In genomic region chr22:43243275-43243768, GRCh38 we compare ENCODE assay signal across 27 cellular contexts.
"Had no signal": no experiment of that assay in that cellular context is flagged by ENCODE, and none has a peak within 500 bp of the region (broad histone marks: within the 10 kb centered on the region; RNA-seq: fewer than 3 reads in every experiment).

No MANE protein-coding gene starts in this region.

- DNase-seq: naive thymus-derived CD4-positive, alpha-beta T cell; natural killer cell; occipital lobe; ovary; posterior cingulate gyrus; psoas muscle; right cardiac atrium; small intestine; stimulated activated CD4-positive, alpha-beta T cell treated with anti-CD3 and anti-CD28 coated beads, Interleukin-15, amount 100 ng/mL, for 24 hours; stimulated activated CD4-positive, alpha-beta T cell treated with anti-CD3 and anti-CD28 coated beads, Interleukin-2, amount 100 ng/mL, for 24 hours; stimulated activated CD4-positive, alpha-beta T cell treated with anti-CD3 and anti-CD28 coated beads, Interleukin-2, amount 100 ng/mL, for 48 hours; stimulated activated CD4-positive, alpha-beta T cell treated with anti-CD3 and anti-CD28 coated beads, Interleukin-4, amount 100 ng/mL, for 24 hours; stimulated activated naive B cell treated with anti-CD40 and anti-IgM and Interleukin-4, amounts not matched to agents 10 μg/mL and 1 μg/mL and 100 μg/mL, for 72 hours; stimulated activated naive CD4-positive, alpha-beta T cell treated with Interleukin-2 at 50 U/mL for 16 hours; stomach; thyroid gland; trophoblast cell had no signal

- H3K9me3 ChIP-seq: ovary, psoas muscle, stomach, thoracic aorta, thyroid gland, tibial nerve, upper lobe of left lung, vagina had no signal

- H3K4me3 ChIP-seq: ovary, psoas muscle, stomach, thoracic aorta, thyroid gland, tibial nerve, upper lobe of left lung, vagina had no signal

- ATAC-seq: naive thymus-derived CD4-positive, alpha-beta T cell; natural killer cell; right cardiac atrium; sciatic nerve; stimulated activated effector memory CD8-positive, alpha-beta T cell treated with anti-CD3 and anti-CD28 coated beads, Interleukin-12 subunit alpha, Interleukin-12 subunit beta, amount 100 ng/mL, for 72 hours; stimulated activated naive B cell treated with anti-CD40 and anti-IgM and Interleukin-4, amounts not matched to agents 10 μg/mL and 1 μg/mL and 100 μg/mL, for 72 hours had no signal

- H2AFZ ChIP-seq: parathyroid adenoma had no signal

- H3K9ac ChIP-seq: parathyroid adenoma had no signal

- H3K79me2 ChIP-seq: parathyroid adenoma had no signal

- H3K27ac ChIP-seq: ovary, parathyroid adenoma, psoas muscle, stomach, thoracic aorta, thyroid gland, tibial nerve, upper lobe of left lung, vagina had no signal

- H3K4me1 ChIP-seq: parathyroid adenoma, psoas muscle, vagina had no signal

- H3K4me3 Mint-ChIP-seq: naive thymus-derived CD4-positive, alpha-beta T cell; natural killer cell; nephron; stimulated activated effector memory CD8-positive, alpha-beta T cell treated with anti-CD3 and anti-CD28 coated beads, Interleukin-12 subunit alpha, Interleukin-12 subunit beta, amount 100 ng/mL, for 72 hours; stimulated activated naive B cell treated with anti-CD40 and anti-IgM and Interleukin-4, amounts not matched to agents 10 μg/mL and 1 μg/mL and 100 μg/mL, for 72 hours; stimulated activated naive CD8-positive, alpha-beta T cell treated with anti-CD3 and anti-CD28 coated beads, Interleukin-15, Interleukin-2, amounts not matched to agents 100 ng/mL and 50 ng/mL, for 24 hours had no signal

- H3K36me3 Mint-ChIP-seq: naive thymus-derived CD4-positive, alpha-beta T cell; natural killer cell; stimulated activated effector memory CD8-positive, alpha-beta T cell treated with anti-CD3 and anti-CD28 coated beads, Interleukin-12 subunit alpha, Interleukin-12 subunit beta, amount 100 ng/mL, for 72 hours; stimulated activated naive B cell treated with anti-CD40 and anti-IgM and Interleukin-4, amounts not matched to agents 10 μg/mL and 1 μg/mL and 100 μg/mL, for 72 hours had no signal

- H3K9me3 Mint-ChIP-seq: naive thymus-derived CD4-positive, alpha-beta T cell; natural killer cell; nephron; stimulated activated effector memory CD8-positive, alpha-beta T cell treated with anti-CD3 and anti-CD28 coated beads, Interleukin-12 subunit alpha, Interleukin-12 subunit beta, amount 100 ng/mL, for 72 hours; stimulated activated naive B cell treated with anti-CD40 and anti-IgM and Interleukin-4, amounts not matched to agents 10 μg/mL and 1 μg/mL and 100 μg/mL, for 72 hours; stimulated activated naive CD8-positive, alpha-beta T cell treated with anti-CD3 and anti-CD28 coated beads, Interleukin-15, Interleukin-2, amounts not matched to agents 100 ng/mL and 50 ng/mL, for 24 hours had no signal

- H3K27ac Mint-ChIP-seq: naive thymus-derived CD4-positive, alpha-beta T cell; nephron; stimulated activated naive B cell treated with anti-CD40 and anti-IgM and Interleukin-4, amounts not matched to agents 10 μg/mL and 1 μg/mL and 100 μg/mL, for 72 hours; stimulated activated naive CD8-positive, alpha-beta T cell treated with anti-CD3 and anti-CD28 coated beads, Interleukin-15, Interleukin-2, amounts not matched to agents 100 ng/mL and 50 ng/mL, for 24 hours had no signal

- H3K27me3 Mint-ChIP-seq: stimulated activated naive CD8-positive, alpha-beta T cell treated with anti-CD3 and anti-CD28 coated beads, Interleukin-15, Interleukin-2, amounts not matched to agents 100 ng/mL and 50 ng/mL, for 24 hours had no signal

- H3K4me1 Mint-ChIP-seq: naive thymus-derived CD4-positive, alpha-beta T cell; natural killer cell; stimulated activated effector memory CD8-positive, alpha-beta T cell treated with anti-CD3 and anti-CD28 coated beads, Interleukin-12 subunit alpha, Interleukin-12 subunit beta, amount 100 ng/mL, for 72 hours had no signal

- H3K27me3 ChIP-seq: ovary, thyroid gland, tibial nerve, upper lobe of left lung, vagina had no signal

- FAIRE-seq: small intestine, urothelium cell line had no signal

- H3K36me3 ChIP-seq: ovary, stomach, thoracic aorta, thyroid gland, tibial nerve, vagina had no signal
